ENCODE assay signal across 5 cellular contexts in genomic region chr15:34374816-34375215, GRCh38. TPM values are rescaled to one million over a fixed set of nuclear protein-coding genes. Genes with fewer than 3 reads are reported as not detected.
"Had no signal": no experiment of that assay in that cellular context is flagged by ENCODE, and none has a peak within 500 bp of the region (broad histone marks: within the 10 kb centered on the region; RNA-seq: fewer than 3 reads in every experiment).

No MANE protein-coding gene starts in this region.

- H3K27ac Mint-ChIP-seq: GM23338, H9 had no signal

- H3K4me3 Mint-ChIP-seq: GM23338, H9 had no signal

- DNase-seq: H9, HCEC 1CT, IMR-90 had no signal

- ATAC-seq: GM23338 had no signal

RNA-seq across cellular contexts. Expression of gene NUTM1, which starts 31.7 kb away (rescaled TPM):
- total RNA-seq: HT-29, IMR-90 had no signal
